10 cellular contexts compared by ENCODE assay signal in genomic region chr12:122116707-122117535, GRCh38. TPM values are rescaled to one million over a fixed set of nuclear protein-coding genes. Genes with fewer than 3 reads are reported as not detected.
DNase-seq lines count a peak whose midpoint lies in the region; ATAC-seq and TF ChIP-seq lines count a peak whose summit lies in the region.
"Had no signal": no experiment of that assay in that cellular context is flagged by ENCODE, and none has a peak within 500 bp of the region (broad histone marks: within the 10 kb centered on the region; RNA-seq: fewer than 3 reads in every experiment).

No MANE protein-coding gene starts in this region.

- H3K36me3 Mint-ChIP-seq in progenitor cell of endocrine pancreas (ENCODE audit: insufficient read depth): peaks cover 3% of the 10 kb centered on the region

- H3K27ac ChIP-seq in SJCRH30: no peak overlapping the region
- H3K27ac ChIP-seq in cardiac muscle cell: no peak overlapping the region

- no peak for ATAC-seq in HG02970 (IDR thresholded peaks at IDR 0.05; ENCODE audit: low FRiP score, unreplicated experiment)
- ATAC-seq in GM21526 (IDR thresholded peaks at IDR 0.05; ENCODE audit: low FRiP score, unreplicated experiment): no peak

- H3K27me3 ChIP-seq in SJCRH30 (no peaks in the 10 kb centered on the region), cardiac muscle cell (no peaks in the 10 kb centered on the region)

- peak overlapping the region; percentile 11 for H3K27ac Mint-ChIP-seq in progenitor cell of endocrine pancreas

- TF ChIP-seq CTCF in GM13977 (IDR thresholded peaks at IDR 0.05; ENCODE audit: extremely low read depth, insufficient read depth, missing control alignments): peak; percentile 14
- peak; percentile 4 for TF ChIP-seq CTCF in cardiac muscle cell (IDR thresholded peaks at IDR 0.05; ENCODE audit: low read depth, low read length)
- no peak for TF ChIP-seq CTCF in progenitor cell of endocrine pancreas (IDR thresholded peaks at IDR 0.05; ENCODE audit: unreplicated experiment)

- no peak overlapping the region for H3K4me3 Mint-ChIP-seq in progenitor cell of endocrine pancreas (ENCODE audit: low read depth)

- H3K36me3 ChIP-seq in SJCRH30 (peaks cover 3% of the 10 kb centered on the region), cardiac muscle cell (no peaks in the 10 kb centered on the region)

- no peak for DNase-seq in GM13977 (ENCODE audit: low spot score)
- DNase-seq in SJCRH30: peak; percentile 17 to 30
- no peak for DNase-seq in cardiac muscle cell (ENCODE audit: low read depth in 1 of 2, low spot score in 1 of 2)
- DNase-seq in progenitor cell of endocrine pancreas (ENCODE audit: low spot score, unreplicated experiment): no peak
- no peak for DNase-seq in NCI-H1930 (lab: John Stamatoyannopoulos, UW)
- no peak for DNase-seq in NCI-H69 (lab: John Stamatoyannopoulos, UW)
- DNase-seq: stimulated activated CD4-positive, alpha-beta T cell treated with anti-CD3 and anti-CD28 coated beads, Interleukin-2, amount 100 ng/mL, for 48 hours had no signal

- H3K4me1 Mint-ChIP-seq in progenitor cell of endocrine pancreas (ENCODE audit: low read depth): peaks cover 11% of the 10 kb centered on the region

- no peaks in the 10 kb centered on the region for H3K9me3 Mint-ChIP-seq in progenitor cell of endocrine pancreas (ENCODE audit: low read depth)

- no peak overlapping the region for H3K4me3 ChIP-seq in SJCRH30
- no peak overlapping the region for H3K4me3 ChIP-seq in cardiac muscle cell

- no peaks in the 10 kb centered on the region for H3K27me3 Mint-ChIP-seq in progenitor cell of endocrine pancreas

- H3K4me1 ChIP-seq in SJCRH30 (peaks cover 9% of the 10 kb centered on the region), cardiac muscle cell (ENCODE audit: low read depth) (no peaks in the 10 kb centered on the region)

- in situ Hi-C loops in GM13977 (cut with MboI; ENCODE audit: low pct_unique_long_range_greater_than_20kb, low sequenced_read_pairs, unreplicated experiment): no loop called here

- H3K9me3 ChIP-seq in SJCRH30 (replicated peaks) (no peaks in the 10 kb centered on the region), cardiac muscle cell (ENCODE audit: low read depth) (no peaks in the 10 kb centered on the region)

RNA-seq across cellular contexts. Expression of gene MLXIP, which starts 38.4 kb away (rescaled TPM):
- total RNA-seq in SJCRH30 (2014; rRNA removed; shearing (Covaris generic)): 21.1 and 23.2 TPM in 2 replicates
- total RNA-seq in cardiac muscle cell (5.5 and 8.2 TPM in 2 replicates), progenitor cell of endocrine pancreas (48.6 and 48.7 TPM in 2 replicates)
- polyA plus RNA-seq in cardiac muscle cell: 11.0 and 13.7 TPM in 2 replicates

RNA-seq across cellular contexts. Expression of gene IL31, which starts 57.1 kb away (rescaled TPM):
- not detected in 2 replicates for total RNA-seq in SJCRH30 (2014; rRNA removed; shearing (Covaris generic))
- total RNA-seq in cardiac muscle cell: not detected in 2 replicates
- polyA plus RNA-seq in cardiac muscle cell: not detected in 2 replicates
- not detected in 2 replicates for total RNA-seq in progenitor cell of endocrine pancreas
- total RNA-seq: NCI-H460 had no signal

Comparison
In these comparisons a context has a peak if more than half of its experiments do, and no peak if none do; other contexts are left out.
1. DNase-seq: peak in SJCRH30 (2 of 2); none in GM13977 (single experiment), cardiac muscle cell (0 of 2), progenitor cell of endocrine pancreas (single experiment), NCI-H1930 (0 of 2) and NCI-H69 (single experiment).